Comparison of ENCODE assay signal across 8 cellular contexts in the genomic region with DNA sequence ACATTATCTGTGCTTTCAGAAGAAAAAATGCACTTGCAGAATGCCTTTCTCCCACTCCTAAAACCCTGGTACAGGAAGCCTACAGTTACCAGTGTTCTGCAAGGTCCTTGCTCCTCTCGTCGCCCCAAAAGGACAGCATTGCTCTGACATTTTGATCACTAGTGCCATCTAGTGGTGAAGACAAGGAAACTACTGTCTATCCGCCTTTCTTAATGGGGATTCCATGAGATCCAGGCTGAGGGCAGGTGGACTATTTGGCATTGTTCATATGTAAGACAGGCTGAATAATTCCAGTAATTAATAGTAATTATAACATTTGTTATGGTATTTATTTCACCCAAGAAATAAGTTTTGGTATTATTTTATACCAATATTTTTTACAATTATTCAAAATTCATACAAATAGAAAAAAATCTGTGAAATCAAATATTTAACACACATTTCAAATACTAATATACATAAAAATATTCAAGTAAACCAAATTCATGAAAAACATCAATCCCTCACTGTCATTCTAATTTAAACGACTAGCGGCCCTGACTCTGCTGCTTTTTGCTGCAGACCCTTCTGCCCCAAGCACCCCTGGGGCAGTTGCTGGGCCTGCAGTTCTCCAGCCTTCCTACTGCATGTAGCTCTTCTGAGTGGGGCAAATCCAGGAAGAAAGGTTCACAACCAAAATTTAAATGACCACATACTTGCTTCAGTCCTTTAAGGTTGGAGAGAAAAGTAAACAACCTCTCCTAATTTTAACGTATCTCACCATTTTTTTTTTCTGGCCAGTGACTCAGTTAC. TPM values are rescaled to one million over a fixed set of nuclear protein-coding genes. Genes with fewer than 3 reads are reported as not detected.
A peak's percentile ranks its signal among the peaks of the same experiment; 100 is the strongest.
DNase-seq lines count a peak whose midpoint lies in the region; ATAC-seq, FAIRE-seq and TF ChIP-seq lines count a peak whose summit lies in the region.

No MANE protein-coding gene starts in this region.

- H3K27me3 Mint-ChIP-seq in activated CD4-positive, alpha-beta memory T cell treated with anti-CD3 and anti-CD28 coated beads for 36 hours: no peaks in the 10 kb centered on the region
- H3K27me3 Mint-ChIP-seq in nephron (ENCODE audit: low read depth): no peaks in the 10 kb centered on the region

- WGBS in esophagus squamous epithelium, 2 donors: 37 to 39% methylated on average over 6 of the region's 6 CpGs

- TF ChIP-seq POLR2A in esophagus squamous epithelium (IDR thresholded peaks at IDR 0.05): no peak

- H3K4me3 ChIP-seq in esophagus squamous epithelium: no peak overlapping the region

- no peaks in the 10 kb centered on the region for H3K27me3 ChIP-seq in esophagus squamous epithelium

- peaks cover 15% of the 10 kb centered on the region for H3K4me1 Mint-ChIP-seq in activated CD4-positive, alpha-beta memory T cell treated with anti-CD3 and anti-CD28 coated beads for 36 hours (ENCODE audit: low read depth)
- H3K4me1 Mint-ChIP-seq in nephron: no peaks in the 10 kb centered on the region

- TF ChIP-seq CTCF in esophagus squamous epithelium (IDR thresholded peaks at IDR 0.05) (peak; percentile 38 to 77 (median 65)), nephron (IDR thresholded peaks at IDR 0.05; ENCODE audit: unreplicated experiment in 3 of 3) (peak; percentile 80 to 83 (median 82))

- peaks cover 3 to 25% (median 9%) of the 10 kb centered on the region in 3 donors for H3K4me1 ChIP-seq in esophagus squamous epithelium

- CTCF ChIA-PET in activated CD4-positive, alpha-beta memory T cell treated with anti-CD3 and anti-CD28 coated beads for 36 hours (lab: Charles Lee): interaction anchor here (1.2 to 3.6 kb wide), 3 partner anchors 8 to 122 kb away, joined by 5 to 25 read pairs (median 23); no protein-coding TSS in a partner anchor

- H3K27ac ChIP-seq in esophagus squamous epithelium: no peak overlapping the region

- no peaks in the 10 kb centered on the region for H3K9me3 Mint-ChIP-seq in activated CD4-positive, alpha-beta memory T cell treated with anti-CD3 and anti-CD28 coated beads for 36 hours
- no peaks in the 10 kb centered on the region for H3K9me3 Mint-ChIP-seq in nephron

- ATAC-seq in GM21526 (IDR thresholded peaks at IDR 0.05; ENCODE audit: low FRiP score, unreplicated experiment): peak; percentile 95

- no peaks in the 10 kb centered on the region for H3K9me3 ChIP-seq in esophagus squamous epithelium

- intact Hi-C loops in activated CD4-positive, alpha-beta memory T cell treated with anti-CD3 and anti-CD28 coated beads for 36 hours (cut with micrococcal nuclease): loop anchor here (5.0 kb wide), 2 partner anchors 52 to 712 kb away; no protein-coding TSS in a partner anchor
- intact Hi-C loops in esophagus squamous epithelium (cut with DNase I): no loop called here

- H3K36me3 Mint-ChIP-seq in activated CD4-positive, alpha-beta memory T cell treated with anti-CD3 and anti-CD28 coated beads for 36 hours: peaks cover 23% of the 10 kb centered on the region
- H3K36me3 Mint-ChIP-seq in nephron (ENCODE audit: low read depth): peaks cover 47% of the 10 kb centered on the region

- POLR2A ChIA-PET in activated CD4-positive, alpha-beta memory T cell treated with anti-CD3 and anti-CD28 coated beads for 36 hours (lab: Charles Lee): no interaction called here

- peak; percentile 4 for DNase-seq in HK-2 (ENCODE audit: unreplicated experiment)
- DNase-seq in NCI-H524 treated with DMSO at 0.1 percent for 48 hours (lab: John Stamatoyannopoulos, UW): peak; percentile 39
- DNase-seq in activated CD4-positive, alpha-beta memory T cell treated with anti-CD3 and anti-CD28 coated beads for 36 hours: peak; percentile 25
- DNase-seq in esophagus squamous epithelium (lab: John Stamatoyannopoulos, UW): no peak
- DNase-seq in mesenteric fat pad (ENCODE audit: low spot score): no peak

- H3K36me3 ChIP-seq in esophagus squamous epithelium: peaks cover 0 to 79% (median 0%) of the 10 kb centered on the region in 3 donors

- peak; percentile 91 for FAIRE-seq in G401.6 (lab: Jason Lieb, UNC)

- H3K4me3 Mint-ChIP-seq in activated CD4-positive, alpha-beta memory T cell treated with anti-CD3 and anti-CD28 coated beads for 36 hours: no peak overlapping the region
- no peak overlapping the region for H3K4me3 Mint-ChIP-seq in nephron

- H3K27ac Mint-ChIP-seq in activated CD4-positive, alpha-beta memory T cell treated with anti-CD3 and anti-CD28 coated beads for 36 hours: no peak overlapping the region
- H3K27ac Mint-ChIP-seq in nephron: no peak overlapping the region

RNA-seq across cellular contexts. Expression of gene TPGS2, which starts 19.0 kb away (rescaled TPM):
- 10 to 100 TPM; 77.9 to 83.0 TPM for total RNA-seq in activated CD4-positive, alpha-beta memory T cell treated with anti-CD3 and anti-CD28 coated beads for 36 hours
- total RNA-seq in esophagus squamous epithelium: 100 to 1,000 TPM in 2 of 4 donors, 10 to 100 TPM in 2; 65.1 to 155 (median 105) TPM
- 72.8 TPM for total RNA-seq in mesenteric fat pad

RNA-seq across cellular contexts. Expression of gene KIAA1328, which starts 19.1 kb away (rescaled TPM):
- total RNA-seq in activated CD4-positive, alpha-beta memory T cell treated with anti-CD3 and anti-CD28 coated beads for 36 hours: 1 to 10 TPM; 7.3 to 7.8 TPM
- total RNA-seq in esophagus squamous epithelium: 10 to 100 TPM in 1 of 4 donors, 1 to 10 TPM in 3; 2.3 to 18.7 (median 5.8) TPM
- 8.0 TPM for total RNA-seq in mesenteric fat pad

Comparison
In these comparisons a context has a peak if more than half of its experiments do, and no peak if none do; other contexts are left out.
1. DNase-seq: peak in HK-2 (single experiment), NCI-H524 treated with DMSO at 0.1 percent for 48 hours (single experiment) and activated CD4-positive, alpha-beta memory T cell treated with anti-CD3 and anti-CD28 coated beads for 36 hours (single experiment); none in esophagus squamous epithelium (single experiment) and mesenteric fat pad (single experiment).